16 cellular contexts compared by ENCODE assay signal in genomic region chr19:14979136-14979497, GRCh38. TPM values are rescaled to one million over a fixed set of nuclear protein-coding genes. Genes with fewer than 3 reads are reported as not detected.
DNase-seq lines count a peak whose midpoint lies in the region; ATAC-seq and TF ChIP-seq lines count a peak whose summit lies in the region.
"Had no signal": no experiment of that assay in that cellular context is flagged by ENCODE, and none has a peak within 500 bp of the region (broad histone marks: within the 10 kb centered on the region; RNA-seq: fewer than 3 reads in every experiment).

No MANE protein-coding gene starts in this region.

- H3K14ac ChIP-seq in mesenchymal stem cell (ENCODE audit: low read length in 2 of 2) = no peak overlapping the region

- no peaks in the 10 kb centered on the region for H3K36me3 ChIP-seq in testis (ENCODE audit: low read depth, missing control alignments)
- no peaks in the 10 kb centered on the region for H3K36me3 ChIP-seq in mesenchymal stem cell (ENCODE audit: control insufficient read depth in 1 of 2, insufficient read depth in 2 of 2, low read depth in 1 of 2, low read length in 2 of 2)
- H3K36me3 ChIP-seq: colonic mucosa, SJSA1, transverse colon had no signal

- H2BK15ac ChIP-seq in mesenchymal stem cell (ENCODE audit: low read depth, poor library complexity, severe bottlenecking) = no peak overlapping the region

- H3K4me3 ChIP-seq in testis (peak overlapping the region; percentile 49 to 63), mesenchymal stem cell (ENCODE audit: insufficient read depth in 1 of 2, low read depth in 1 of 2, low read length in 2 of 2) (no peak overlapping the region)
- H3K4me3 ChIP-seq: colonic mucosa, SJSA1 had no signal

- no peak overlapping the region for H3K9ac ChIP-seq in mesenchymal stem cell (ENCODE audit: low read length)

- H2BK12ac ChIP-seq in mesenchymal stem cell (ENCODE audit: low read length in 2 of 2) = no peak overlapping the region

- no peak overlapping the region for H3K18ac ChIP-seq in mesenchymal stem cell (ENCODE audit: low read depth in 1 of 2, low read length in 2 of 2)

- H2BK120ac ChIP-seq in mesenchymal stem cell (ENCODE audit: low read depth, low read length) = no peak overlapping the region

- H2AFZ ChIP-seq in mesenchymal stem cell (ENCODE audit: low read depth, low read length) = no peak overlapping the region

- no peak overlapping the region for H4K91ac ChIP-seq in mesenchymal stem cell (ENCODE audit: low read length)

- H4K8ac ChIP-seq in mesenchymal stem cell (ENCODE audit: low read length) = no peak overlapping the region

- intact Hi-C loops in testis (cut with DNase I; ENCODE audit: low total_unique reads) = no loop called here

- TF ChIP-seq CTCF in nephron (IDR thresholded peaks at IDR 0.05; ENCODE audit: unreplicated experiment in 3 of 3) (no peak), testis (IDR thresholded peaks at IDR 0.05) (no peak)

- H3K4me1 Mint-ChIP-seq in activated naive CD8-positive, alpha-beta T cell (ENCODE audit: low read depth) = peaks cover 6% of the 10 kb centered on the region
- H3K4me1 Mint-ChIP-seq in activated naive CD8-positive, alpha-beta T cell treated with anti-CD3 and anti-CD28 coated beads, Interleukin-2, amount 50 U/mL, for 24 hours = peaks cover 2% of the 10 kb centered on the region
- no peaks in the 10 kb centered on the region for H3K4me1 Mint-ChIP-seq in nephron

- no peak overlapping the region for H3K27ac Mint-ChIP-seq in activated naive CD8-positive, alpha-beta T cell
- no peak overlapping the region for H3K27ac Mint-ChIP-seq in activated naive CD8-positive, alpha-beta T cell treated with anti-CD3 and anti-CD28 coated beads, Interleukin-2, amount 50 U/mL, for 24 hours
- no peak overlapping the region for H3K27ac Mint-ChIP-seq in nephron
- H3K27ac Mint-ChIP-seq: activated naive CD4-positive, alpha-beta T cell treated with anti-CD3 and anti-CD28 coated beads, Interleukin-2, amount 50 U/mL, for 24 hours had no signal

- H3K4me1 ChIP-seq in testis = no peaks in the 10 kb centered on the region
- H3K4me1 ChIP-seq in mesenchymal stem cell (ENCODE audit: control insufficient read depth, insufficient read depth, low read depth, low read length) = peaks cover 6% of the 10 kb centered on the region
- H3K4me1 ChIP-seq: colonic mucosa, SJSA1 had no signal

- H3K36me3 Mint-ChIP-seq in activated naive CD8-positive, alpha-beta T cell = no peaks in the 10 kb centered on the region
- H3K36me3 Mint-ChIP-seq in activated naive CD8-positive, alpha-beta T cell treated with anti-CD3 and anti-CD28 coated beads, Interleukin-2, amount 50 U/mL, for 24 hours (ENCODE audit: low read depth) = no peaks in the 10 kb centered on the region
- H3K36me3 Mint-ChIP-seq in nephron (ENCODE audit: low read depth) = no peaks in the 10 kb centered on the region
- H3K36me3 Mint-ChIP-seq: activated naive CD4-positive, alpha-beta T cell treated with anti-CD3 and anti-CD28 coated beads, Interleukin-2, amount 50 U/mL, for 24 hours had no signal

- no peak for ATAC-seq in activated naive CD8-positive, alpha-beta T cell treated with anti-CD3 and anti-CD28 coated beads, Interleukin-2, amount 50 U/mL, for 24 hours
- ATAC-seq in HG02870 (IDR thresholded peaks at IDR 0.05; ENCODE audit: unreplicated experiment) = no peak

- H3K9me3 Mint-ChIP-seq in activated naive CD8-positive, alpha-beta T cell (ENCODE audit: low read depth) = no peaks in the 10 kb centered on the region
- no peaks in the 10 kb centered on the region for H3K9me3 Mint-ChIP-seq in activated naive CD8-positive, alpha-beta T cell treated with anti-CD3 and anti-CD28 coated beads, Interleukin-2, amount 50 U/mL, for 24 hours
- H3K9me3 Mint-ChIP-seq in nephron = no peaks in the 10 kb centered on the region
- H3K9me3 Mint-ChIP-seq: activated naive CD4-positive, alpha-beta T cell treated with anti-CD3 and anti-CD28 coated beads, Interleukin-2, amount 50 U/mL, for 24 hours had no signal

- H3K4me2 ChIP-seq in mesenchymal stem cell (ENCODE audit: low read length, poor library complexity, severe bottlenecking) = no peak overlapping the region

- TF ChIP-seq POLR2A in testis (IDR thresholded peaks at IDR 0.05) = no peak

- H3K27me3 ChIP-seq in testis (no peaks in the 10 kb centered on the region), mesenchymal stem cell (ENCODE audit: control insufficient read depth in 1 of 2, insufficient read depth in 1 of 2, low read length in 2 of 2) (peaks cover 32 to 52% of the 10 kb centered on the region in 2 experiments)

- WGBS in testis, 2 donors = 0 to 4% methylated on average over 11 to 28 of the region's 28 CpGs
- WGBS in mesenchymal stem cell = 6% methylated on average over 13 of the region's 28 CpGs

- no peak overlapping the region for H2BK5ac ChIP-seq in mesenchymal stem cell (ENCODE audit: low read depth, low read length, poor library complexity, severe bottlenecking)

- H3K27ac ChIP-seq in testis (no peak overlapping the region), mesenchymal stem cell (ENCODE audit: low read length, poor library complexity, severe bottlenecking) (no peak overlapping the region)
- H3K27ac ChIP-seq: colonic mucosa, SJSA1, transverse colon had no signal

- no peak overlapping the region for H2AK5ac ChIP-seq in mesenchymal stem cell (ENCODE audit: low read length, severe bottlenecking)

- H3K23ac ChIP-seq in mesenchymal stem cell (ENCODE audit: low read length in 2 of 2) = no peak overlapping the region

- no peaks in the 10 kb centered on the region for H3K79me1 ChIP-seq in mesenchymal stem cell (replicated peaks; ENCODE audit: low read length, poor library complexity, severe bottlenecking)

- DNase-seq in activated naive CD8-positive, alpha-beta T cell treated with anti-CD3 and anti-CD28 coated beads, Interleukin-2, amount 50 U/mL, for 24 hours = no peak
- DNase-seq in ecto neural progenitor cell (ENCODE audit: low spot score) (peak; percentile 73), testis (peak; percentile 26), mucosa of gallbladder (ENCODE audit: low spot score) (no peak), mesenchymal stem cell (no peak)
- DNase-seq: colonic mucosa; NCI-H2029 treated with DMSO at 0.1 percent for 48 hours; NK-92 treated with Interleukin-12 subunit alpha and Interleukin-12 subunit beta, amount 100 ng/mL, for 24 hours; transverse colon had no signal

- H3K9me3 ChIP-seq in testis (no peaks in the 10 kb centered on the region), mesenchymal stem cell (ENCODE audit: control insufficient read depth, low read length) (peaks cover 4% of the 10 kb centered on the region)
- H3K9me3 ChIP-seq: colonic mucosa, SJSA1, transverse colon had no signal

- no peak overlapping the region for H3K4ac ChIP-seq in mesenchymal stem cell (ENCODE audit: low read depth in 1 of 2, low read length in 2 of 2)

- H3K4me3 Mint-ChIP-seq in activated naive CD8-positive, alpha-beta T cell = peak overlapping the region; percentile 73
- H3K4me3 Mint-ChIP-seq in activated naive CD8-positive, alpha-beta T cell treated with anti-CD3 and anti-CD28 coated beads, Interleukin-2, amount 50 U/mL, for 24 hours = no peak overlapping the region
- peak overlapping the region; percentile 83 to 84 (median 83) for H3K4me3 Mint-ChIP-seq in nephron
- H3K4me3 Mint-ChIP-seq: activated naive CD4-positive, alpha-beta T cell treated with anti-CD3 and anti-CD28 coated beads, Interleukin-2, amount 50 U/mL, for 24 hours had no signal

- peaks cover 35% of the 10 kb centered on the region for H3K27me3 Mint-ChIP-seq in activated naive CD8-positive, alpha-beta T cell
- H3K27me3 Mint-ChIP-seq in activated naive CD8-positive, alpha-beta T cell treated with anti-CD3 and anti-CD28 coated beads, Interleukin-2, amount 50 U/mL, for 24 hours = peaks cover 50% of the 10 kb centered on the region
- H3K27me3 Mint-ChIP-seq in nephron (ENCODE audit: low read depth) = peaks cover 53% of the 10 kb centered on the region

RNA-seq across cellular contexts. Expression of gene SLC1A6, which starts 0.5 kb away (rescaled TPM):
- total RNA-seq in testis = 100 to 1,000 TPM; 335 to 336 TPM
- polyA plus RNA-seq in testis (ENCODE audit: insufficient read depth, low read depth, low replicate concordance) = 78.6 TPM
- not detected for total RNA-seq in mucosa of gallbladder
- not detected for polyA plus RNA-seq in mesenchymal stem cell (2013, experiment 1 of 2)
- not detected for polyA plus RNA-seq in mesenchymal stem cell (2013, experiment 2 of 2)
- total RNA-seq: activated CD8-positive, alpha-beta memory T cell treated with anti-CD3 and anti-CD28 coated beads for 36 hours; colonic mucosa; kidney epithelial cell; SJSA1; transverse colon had no signal

RNA-seq across cellular contexts. Expression of gene OR7C2, which starts 37.8 kb away (rescaled TPM):
- not detected for total RNA-seq in testis
- not detected for polyA plus RNA-seq in testis (ENCODE audit: insufficient read depth, low read depth, low replicate concordance)
- not detected for total RNA-seq in mucosa of gallbladder
- polyA plus RNA-seq in mesenchymal stem cell (2013, experiment 1 of 2) = not detected
- polyA plus RNA-seq in mesenchymal stem cell (2013, experiment 2 of 2) = not detected
- total RNA-seq: activated CD8-positive, alpha-beta memory T cell treated with anti-CD3 and anti-CD28 coated beads for 36 hours; colonic mucosa; kidney epithelial cell; SJSA1; transverse colon had no signal

Comparison
In these comparisons a context has a peak if more than half of its experiments do, and no peak if none do; other contexts are left out.
1. DNase-seq: peak in ecto neural progenitor cell (single experiment) and testis (single experiment); none in activated naive CD8-positive, alpha-beta T cell treated with anti-CD3 and anti-CD28 coated beads, Interleukin-2, amount 50 U/mL, for 24 hours (single experiment), mucosa of gallbladder (single experiment) and mesenchymal stem cell (single experiment).
2. H3K4me3 ChIP-seq: peak in testis (2 of 2); none in mesenchymal stem cell (0 of 2).
3. RNA of gene SLC1A6, which starts 0.5 kb away (total RNA-seq): 335 to 336 TPM in testis; not detected in mucosa of gallbladder (single experiment); every median in the first group is over 100 times any median in the second.